ENCODE assay signal across 16 cellular contexts in the genomic region with DNA sequence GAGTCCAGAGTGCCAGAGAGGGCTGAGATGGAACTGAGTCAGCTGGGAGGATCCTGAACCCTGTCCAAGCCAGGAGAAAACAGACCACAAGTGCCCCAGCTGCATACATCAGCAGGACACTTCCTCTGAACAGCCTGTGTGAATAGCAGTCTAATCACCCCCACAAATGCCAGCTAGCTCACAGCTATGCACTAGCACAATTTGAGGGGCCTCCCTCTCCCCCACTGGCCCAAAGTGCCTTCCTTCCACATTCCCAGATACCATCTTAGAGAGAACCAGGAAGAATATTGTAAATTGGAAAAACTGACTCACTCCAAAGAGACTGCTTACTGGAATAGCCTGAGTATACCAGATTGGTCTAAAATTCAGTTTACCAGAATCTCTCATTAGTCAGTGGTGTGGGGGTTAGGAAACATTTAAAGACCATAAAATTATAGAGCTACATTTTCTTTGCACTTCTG.
A peak's percentile ranks its signal among the peaks of the same experiment; 100 is the strongest.
DNase-seq lines count a peak whose midpoint lies in the region; TF ChIP-seq lines count a peak whose summit lies in the region.
"Had no signal": no experiment of that assay in that cellular context is flagged by ENCODE, and none has a peak within 500 bp of the region (broad histone marks: within the 10 kb centered on the region; RNA-seq: fewer than 3 reads in every experiment).

No MANE protein-coding gene starts in this region.

- POLR2A ChIA-PET in activated CD4-positive, alpha-beta memory T cell treated with anti-CD3 and anti-CD28 coated beads, Interleukin-2, amount 10 ng/mL, durations not matched to agents 7 days and 5 days (lab: Charles Lee) = no interaction called here

- H3K9me3 Mint-ChIP-seq in activated CD4-positive, alpha-beta memory T cell treated with anti-CD3 and anti-CD28 coated beads, Interleukin-2, amount 10 ng/mL, durations not matched to agents 7 days and 5 days = no peaks in the 10 kb centered on the region
- H3K9me3 Mint-ChIP-seq: type B pancreatic cell had no signal

- intact Hi-C loops in dorsolateral prefrontal cortex (cut with DNase I) = no loop called here

- H3K27me3 ChIP-seq in dorsolateral prefrontal cortex = no peaks in the 10 kb centered on the region
- H3K27me3 ChIP-seq: gastroesophageal sphincter had no signal

- no peaks in the 10 kb centered on the region for H3K36me3 Mint-ChIP-seq in activated CD4-positive, alpha-beta memory T cell treated with anti-CD3 and anti-CD28 coated beads, Interleukin-2, amount 10 ng/mL, durations not matched to agents 7 days and 5 days (ENCODE audit: low read depth)
- H3K36me3 Mint-ChIP-seq: type B pancreatic cell had no signal

- peaks cover 2% of the 10 kb centered on the region for H3K4me1 Mint-ChIP-seq in activated CD4-positive, alpha-beta memory T cell treated with anti-CD3 and anti-CD28 coated beads, Interleukin-2, amount 10 ng/mL, durations not matched to agents 7 days and 5 days

- CTCF ChIA-PET in activated CD4-positive, alpha-beta memory T cell treated with anti-CD3 and anti-CD28 coated beads, Interleukin-2, amount 10 ng/mL, durations not matched to agents 7 days and 5 days (lab: Charles Lee) = no interaction called here

- TF ChIP-seq CTCF in dorsolateral prefrontal cortex (IDR thresholded peaks at IDR 0.05 in 54 of 56, conservative IDR thresholded peaks at IDR 0.05 in 2 of 56; ENCODE audit: low read depth in 1 of 56, partially characterized antibody in 56 of 56) = no peak

- no peak overlapping the region for H3K4me3 ChIP-seq in dorsolateral prefrontal cortex
- H3K4me3 ChIP-seq: coronary artery, gastroesophageal sphincter, K562 had no signal

- no peak overlapping the region for H3K27ac Mint-ChIP-seq in activated CD4-positive, alpha-beta memory T cell treated with anti-CD3 and anti-CD28 coated beads, Interleukin-2, amount 10 ng/mL, durations not matched to agents 7 days and 5 days
- H3K27ac Mint-ChIP-seq: type B pancreatic cell had no signal

- H3K4me3 Mint-ChIP-seq in activated CD4-positive, alpha-beta memory T cell treated with anti-CD3 and anti-CD28 coated beads, Interleukin-2, amount 10 ng/mL, durations not matched to agents 7 days and 5 days = no peak overlapping the region
- H3K4me3 Mint-ChIP-seq: type B pancreatic cell had no signal

- DNase-seq in A172 (ENCODE audit: low spot score) (peak; percentile 72), HS-5 (ENCODE audit: low read depth) (peak; percentile 43), astrocyte of the hippocampus (ENCODE audit: low read depth, low spot score) (peak; percentile 80), iris pigment epithelial cell (ENCODE audit: low read depth) (peak; percentile 30), SHP77 treated with DMSO at 0.1 percent for 48 hours (lab: John Stamatoyannopoulos, UW) (no peak), dorsolateral prefrontal cortex (no peak), SW480 (ENCODE audit: low spot score) (no peak)
- DNase-seq in activated CD4-positive, alpha-beta memory T cell treated with anti-CD3 and anti-CD28 coated beads, Interleukin-2, amount 10 ng/mL, durations not matched to agents 7 days and 5 days = no peak
- DNase-seq: activated gamma-delta T cell treated with Interleukin-2 at 50 U/mL for 16 hours; left colon; NCI-H2029; stimulated activated CD4-positive, alpha-beta T cell treated with anti-CD3 and anti-CD28 coated beads, Interleukin-12 subunit alpha, Interleukin-12 subunit beta, amount 100 ng/mL, for 4 hours had no signal

- no peak overlapping the region for H3K27ac ChIP-seq in dorsolateral prefrontal cortex
- H3K27ac ChIP-seq: gastroesophageal sphincter had no signal

- H3K27me3 Mint-ChIP-seq in activated CD4-positive, alpha-beta memory T cell treated with anti-CD3 and anti-CD28 coated beads, Interleukin-2, amount 10 ng/mL, durations not matched to agents 7 days and 5 days = peaks cover 4% of the 10 kb centered on the region
- H3K27me3 Mint-ChIP-seq: type B pancreatic cell had no signal

Comparison
In these comparisons a context has a peak if more than half of its experiments do, and no peak if none do; other contexts are left out.
1. DNase-seq: peak in A172 (single experiment), HS-5 (single experiment), astrocyte of the hippocampus (single experiment) and iris pigment epithelial cell (single experiment); none in SHP77 treated with DMSO at 0.1 percent for 48 hours (single experiment), dorsolateral prefrontal cortex (0 of 10), activated CD4-positive, alpha-beta memory T cell treated with anti-CD3 and anti-CD28 coated beads, Interleukin-2, amount 10 ng/mL, durations not matched to agents 7 days and 5 days (single experiment) and SW480 (single experiment).